19 cellular contexts compared by ENCODE assay signal in the genomic region with DNA sequence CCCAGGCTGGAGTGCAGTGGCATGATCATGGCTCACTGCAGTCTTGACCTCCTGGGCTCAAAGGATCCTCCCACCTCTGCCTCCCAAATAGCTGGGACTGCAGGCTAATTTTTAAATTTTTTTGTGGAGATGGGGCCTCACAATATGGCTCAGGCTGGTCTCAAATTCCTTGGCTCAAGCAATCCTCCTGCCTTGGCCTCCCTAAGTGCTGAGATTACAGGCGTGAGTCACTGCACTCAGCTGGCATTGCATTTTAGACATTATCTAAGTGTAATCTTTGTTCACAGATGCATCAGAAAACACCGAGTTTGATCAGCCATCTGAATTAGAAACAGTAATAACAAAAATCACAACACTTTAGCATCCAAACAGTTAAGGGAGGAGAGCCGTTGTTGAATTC. TPM values are rescaled to one million over a fixed set of nuclear protein-coding genes. Genes with fewer than 3 reads are reported as not detected.
DNase-seq lines count a peak whose midpoint lies in the region; ATAC-seq and TF ChIP-seq lines count a peak whose summit lies in the region.
"Had no signal": no experiment of that assay in that cellular context is flagged by ENCODE, and none has a peak within 500 bp of the region (broad histone marks: within the 10 kb centered on the region; RNA-seq: fewer than 3 reads in every experiment).

No MANE protein-coding gene starts in this region.

- H3K9me3 ChIP-seq in heart left ventricle (no peaks in the 10 kb centered on the region), neural progenitor cell (ENCODE audit: low read depth) (no peaks in the 10 kb centered on the region), uterus (no peaks in the 10 kb centered on the region), breast epithelium (no peaks in the 10 kb centered on the region)
- H3K9me3 ChIP-seq: BLaER1 treated with 17β-estradiol and CSF1 and Interleukin-3, amounts not matched to agents 10 nM and 100 nM had no signal

- no peaks in the 10 kb centered on the region for H3K36me3 ChIP-seq in heart left ventricle
- no peaks in the 10 kb centered on the region for H3K36me3 ChIP-seq in neural progenitor cell
- H3K36me3 ChIP-seq in uterus: no peaks in the 10 kb centered on the region
- no peaks in the 10 kb centered on the region for H3K36me3 ChIP-seq in breast epithelium
- H3K36me3 ChIP-seq: BLaER1 treated with 17β-estradiol and CSF1 and Interleukin-3, amounts not matched to agents 10 nM and 100 nM had no signal

- H3K27ac ChIP-seq in heart left ventricle (peak overlapping the region in 8 of 12 donors; percentile 57 to 88 (median 79)), neural progenitor cell (no peak overlapping the region), uterus (peak overlapping the region; percentile 64 to 86), breast epithelium (peak overlapping the region in 1 of 2 donors; percentile 69)
- H3K27ac ChIP-seq: BLaER1 treated with 17β-estradiol and CSF1 and Interleukin-3, amounts not matched to agents 10 nM and 100 nM had no signal

- H3K79me2 ChIP-seq in neural progenitor cell (ENCODE audit: low read depth): no peaks in the 10 kb centered on the region

- intact Hi-C loops in heart left ventricle (cut with DNase I) (no loop called here), left ventricle myocardium superior (cut with micrococcal nuclease) (no loop called here), uterus (cut with DNase I; ENCODE audit: low total_unique reads) (no loop called here), breast epithelium (cut with DNase I; ENCODE audit: low total_unique reads) (no loop called here)

- H3K4me3 Mint-ChIP-seq in neural progenitor cell: no peak overlapping the region
- H3K4me3 Mint-ChIP-seq: CD8-positive, alpha-beta memory T cell had no signal

- peaks cover 3% of the 10 kb centered on the region for H3K27me3 Mint-ChIP-seq in neural progenitor cell (ENCODE audit: insufficient read depth, low read depth)

- H3K4me1 ChIP-seq in heart left ventricle (peaks cover 0 to 46% (median 33%) of the 10 kb centered on the region in 12 donors), neural progenitor cell (no peaks in the 10 kb centered on the region), uterus (no peaks in the 10 kb centered on the region), breast epithelium (peaks cover 4 to 8% of the 10 kb centered on the region in 2 donors)

- no peaks in the 10 kb centered on the region for H4K20me1 ChIP-seq in neural progenitor cell (ENCODE audit: low read depth)
- H4K20me1 ChIP-seq: BLaER1 treated with 17β-estradiol and CSF1 and Interleukin-3, amounts not matched to agents 10 nM and 100 nM had no signal

- H3K9me3 Mint-ChIP-seq in neural progenitor cell: peaks cover 2% of the 10 kb centered on the region
- H3K9me3 Mint-ChIP-seq: CD8-positive, alpha-beta memory T cell had no signal

- ATAC-seq in heart left ventricle (no peak), left ventricle myocardium superior (no peak), GM18861 (IDR thresholded peaks at IDR 0.05; ENCODE audit: unreplicated experiment) (no peak)

- TF ChIP-seq CTCF in heart left ventricle (IDR thresholded peaks at IDR 0.05): no peak
- no peak for TF ChIP-seq CTCF in neural progenitor cell (IDR thresholded peaks at IDR 0.05)
- no peak for TF ChIP-seq CTCF in uterus (IDR thresholded peaks at IDR 0.05)
- no peak for TF ChIP-seq CTCF in breast epithelium (IDR thresholded peaks at IDR 0.05)

- H3K4me3 ChIP-seq in heart left ventricle: no peak overlapping the region
- no peak overlapping the region for H3K4me3 ChIP-seq in neural progenitor cell
- H3K4me3 ChIP-seq in uterus: no peak overlapping the region
- H3K4me3 ChIP-seq in breast epithelium: no peak overlapping the region
- H3K4me3 ChIP-seq: BLaER1 treated with 17β-estradiol and CSF1 and Interleukin-3, amounts not matched to agents 10 nM and 100 nM had no signal

- H3K4me1 Mint-ChIP-seq in neural progenitor cell: peaks cover 12% of the 10 kb centered on the region

- DNase-seq in heart left ventricle (no peak), left ventricle myocardium superior (no peak), amniotic epithelial cell (ENCODE audit: low read depth) (peak; percentile 27), neural progenitor cell (ENCODE audit: low spot score) (no peak), uterus (no peak), breast epithelium (ENCODE audit: low spot score in 2 of 2) (no peak), globus pallidus (ENCODE audit: low spot score) (no peak)
- DNase-seq: 8988T; CD8-positive, alpha-beta memory T cell; DMS79 treated with DMSO at 0.1 percent for 48 hours; HCEC 1CT; Karpas-422; MM.1S; NCI-H1092 treated with DMSO at 0.1 percent for 48 hours; NCI-H1694; NCI-H524; Right ventricle myocardium superior had no signal

- H3K27me3 ChIP-seq in heart left ventricle: no peaks in the 10 kb centered on the region
- no peaks in the 10 kb centered on the region for H3K27me3 ChIP-seq in neural progenitor cell
- no peaks in the 10 kb centered on the region for H3K27me3 ChIP-seq in uterus
- H3K27me3 ChIP-seq in breast epithelium: no peaks in the 10 kb centered on the region
- H3K27me3 ChIP-seq: BLaER1 treated with 17β-estradiol and CSF1 and Interleukin-3, amounts not matched to agents 10 nM and 100 nM had no signal

- no peak overlapping the region for H3K27ac Mint-ChIP-seq in neural progenitor cell
- H3K27ac Mint-ChIP-seq: CD8-positive, alpha-beta memory T cell had no signal

- no peaks in the 10 kb centered on the region for H3K36me3 Mint-ChIP-seq in neural progenitor cell

- WGBS in heart left ventricle, 4 donors: 82 to 90% (median 84%) methylated on average over 3 of the region's 3 CpGs

- H2AFZ ChIP-seq in neural progenitor cell (replicated peaks): peak overlapping the region; percentile 3

- no peak overlapping the region for H3K9ac ChIP-seq in neural progenitor cell
- H3K9ac ChIP-seq: BLaER1 treated with 17β-estradiol and CSF1 and Interleukin-3, amounts not matched to agents 10 nM and 100 nM had no signal

- no peak for TF ChIP-seq POLR2A in heart left ventricle (IDR thresholded peaks at IDR 0.05)
- no peak for TF ChIP-seq POLR2A in uterus (IDR thresholded peaks at IDR 0.05)
- TF ChIP-seq POLR2A in breast epithelium (IDR thresholded peaks at IDR 0.05): no peak

- H3F3A ChIP-seq in neural progenitor cell (ENCODE audit: low read depth): no peaks in the 10 kb centered on the region

- no peak overlapping the region for H3K4me2 ChIP-seq in neural progenitor cell
- H3K4me2 ChIP-seq: BLaER1 treated with 17β-estradiol and CSF1 and Interleukin-3, amounts not matched to agents 10 nM and 100 nM had no signal

RNA-seq across cellular contexts. Expression of gene CBR4, which starts 53.4 kb away (rescaled TPM):
- total RNA-seq in heart left ventricle: 10 to 100 TPM; 17.2 to 26.5 (median 24.2) TPM
- polyA plus RNA-seq in heart left ventricle: 10 to 100 TPM in 1 of 2 donors, 1 to 10 TPM in 1; 8.7 to 15.2 TPM
- 21.3 TPM for total RNA-seq in left ventricle myocardium superior
- total RNA-seq in neural progenitor cell (ENCODE audit: low replicate concordance): 55.5 and 66.4 TPM in 2 replicates
- total RNA-seq in uterus: 10 to 100 TPM in 3 of 4 donors, 1 to 10 TPM in 1; 9.0 to 40.8 (median 21.6) TPM
- 10 to 100 TPM; 19.8 to 46.0 (median 31.5) TPM for total RNA-seq in breast epithelium
